ENCODE assay signal across 14 cellular contexts in genomic region chr14:102213984-102214658, GRCh38.
A peak's percentile ranks its signal among the peaks of the same experiment; 100 is the strongest.
DNase-seq lines count a peak whose midpoint lies in the region; ATAC-seq, FAIRE-seq and TF ChIP-seq lines count a peak whose summit lies in the region.
"Had no signal": no experiment of that assay in that cellular context is flagged by ENCODE, and none has a peak within 500 bp of the region (broad histone marks: within the 10 kb centered on the region; RNA-seq: fewer than 3 reads in every experiment).

No MANE protein-coding gene starts in this region.

- DNase-seq in A673 (ENCODE audit: low spot score): no peak
- no peak for DNase-seq in GM23248
- peak; percentile 41 for DNase-seq in SK-MEL-5 (ENCODE audit: low read depth, low spot score)
- peak; percentile 63 for DNase-seq in kidney
- no peak for DNase-seq in AG08396 (ENCODE audit: low spot score)
- no peak for DNase-seq in body of pancreas
- no peak for DNase-seq in midbrain (lab: John Stamatoyannopoulos, UW)
- DNase-seq: esophagus squamous epithelium; NCI-H1048; stimulated activated CD4-positive, alpha-beta T cell treated with anti-CD3 and anti-CD28 coated beads, Interleukin-2, amount 100 ng/mL, for 48 hours; stimulated activated naive CD4-positive, alpha-beta T cell had no signal

- no peaks in the 10 kb centered on the region for H3K9me3 ChIP-seq in A673 (ENCODE audit: low read depth, low read length, poor library complexity, severe bottlenecking)
- H3K9me3 ChIP-seq in GM23248 (ENCODE audit: low read depth): no peaks in the 10 kb centered on the region
- H3K9me3 ChIP-seq in kidney (ENCODE audit: control insufficient read depth in 1 of 2, low read length in 2 of 2): no peaks in the 10 kb centered on the region
- no peaks in the 10 kb centered on the region for H3K9me3 ChIP-seq in body of pancreas
- H3K9me3 ChIP-seq: BLaER1, esophagus squamous epithelium, HAP-1 had no signal

- CTCF ChIA-PET in A673 (lab: Charles Lee): no interaction called here

- TF ChIP-seq POLR2A in body of pancreas (IDR thresholded peaks at IDR 0.05): no peak

- peaks cover 8% of the 10 kb centered on the region for H3K36me3 ChIP-seq in A673 (ENCODE audit: insufficient read depth, low read length, poor library complexity, severe bottlenecking)
- peaks cover 17% of the 10 kb centered on the region for H3K36me3 ChIP-seq in GM23248 (ENCODE audit: low read depth)
- H3K36me3 ChIP-seq in kidney (ENCODE audit: control insufficient read depth in 1 of 2, insufficient read depth in 2 of 2, low read length in 2 of 2): peaks cover 0 to 4% of the 10 kb centered on the region in 2 donors
- H3K36me3 ChIP-seq in body of pancreas (replicated peaks in 1 of 2; ENCODE audit: insufficient read depth in 1 of 2, low read depth in 2 of 2): no peaks in the 10 kb centered on the region

- no peak overlapping the region for H3K27ac ChIP-seq in A673 (ENCODE audit: low read depth, low read length, poor library complexity, severe bottlenecking)
- peak overlapping the region; percentile 54 for H3K27ac ChIP-seq in GM23248
- H3K27ac ChIP-seq in kidney (ENCODE audit: low read depth in 2 of 2, low read length in 2 of 2): no peak overlapping the region
- no peak overlapping the region for H3K27ac ChIP-seq in body of pancreas
- H3K27ac ChIP-seq: BLaER1, esophagus squamous epithelium had no signal

- BruUV-seq in A673 (replicated peaks; lab: Mats Ljungman, UMichigan): no TSS peak

- no peaks in the 10 kb centered on the region for H4K20me1 ChIP-seq in GM23248 (ENCODE audit: insufficient read depth)

- TF ChIP-seq CTCF in A673 (conservative IDR thresholded peaks at IDR 0.05; ENCODE audit: low read depth, low read length): peak; percentile 34; the same call in 1 of the 2 replicates
- no peak for TF ChIP-seq CTCF in kidney (IDR thresholded peaks at IDR 0.05; ENCODE audit: borderline replicate concordance, extremely low read depth, insufficient read depth)
- TF ChIP-seq CTCF in body of pancreas (IDR thresholded peaks at IDR 0.05): no peak

- peak overlapping the region; percentile 56; the same call in 1 of the 2 replicates for H3K9ac ChIP-seq in GM23248
- no peak overlapping the region for H3K9ac ChIP-seq in kidney (ENCODE audit: low read length in 2 of 2)
- H3K9ac ChIP-seq: BLaER1 had no signal

- H3K27me3 ChIP-seq in A673 (replicated peaks; ENCODE audit: insufficient read depth, low read depth, low read length, poor library complexity) (no peaks in the 10 kb centered on the region), GM23248 (replicated peaks; ENCODE audit: insufficient read depth) (no peaks in the 10 kb centered on the region), body of pancreas (no peaks in the 10 kb centered on the region)
- H3K27me3 ChIP-seq: BLaER1, esophagus squamous epithelium had no signal

- peaks cover 23% of the 10 kb centered on the region for H3F3A ChIP-seq in GM23248 (ENCODE audit: insufficient read depth)

- WGBS in GM23248 (ENCODE audit: low coverage in 1 of 2, low lambda C conversion rate in 2 of 2, missing lambda C conversion rate in 2 of 2), 2 experiments: 95 to 96% methylated on average over 16 to 25 of the region's 25 CpGs
- WGBS in body of pancreas, 2 donors: 90 to 94% methylated on average over 13 to 23 of the region's 25 CpGs

- POLR2A ChIA-PET in A673 (lab: Charles Lee; ENCODE audit: low non-redundant PET): no interaction called here

- in situ Hi-C loops in GM23248 (cut with MboI): no loop called here
- in situ Hi-C loops in SK-MEL-5 (cut with HindIII; ENCODE audit: low pct_unique_long_range_greater_than_20kb, low sequenced_read_pairs): no loop called here

- peaks cover 92% of the 10 kb centered on the region for H3K79me2 ChIP-seq in GM23248 (ENCODE audit: insufficient read depth)

- H3K4me3 ChIP-seq in A673 (ENCODE audit: low read depth, low read length, poor library complexity, severe bottlenecking) (no peak overlapping the region), GM23248 (no peak overlapping the region), kidney (ENCODE audit: low read length in 2 of 2) (no peak overlapping the region), body of pancreas (no peak overlapping the region)
- H3K4me3 ChIP-seq: BLaER1, esophagus squamous epithelium, HAP-1 had no signal

- intact Hi-C loops in A673 (cut with micrococcal nuclease; ENCODE audit: unreplicated experiment): no loop called here
- intact Hi-C loops in kidney (cut with DNase I): no loop called here
- intact Hi-C loops in body of pancreas (cut with DNase I): no loop called here

- no peak overlapping the region for H2AFZ ChIP-seq in GM23248

- no peak overlapping the region for H3K4me2 ChIP-seq in GM23248 (ENCODE audit: unreplicated experiment)

- H3K4me1 ChIP-seq in A673 (ENCODE audit: insufficient read depth, low read length, poor library complexity, severe bottlenecking) (peaks cover 16% of the 10 kb centered on the region), GM23248 (ENCODE audit: insufficient read depth) (peaks cover 15% of the 10 kb centered on the region), kidney (ENCODE audit: control insufficient read depth in 1 of 2, insufficient read depth in 1 of 2, low read depth in 1 of 2, low read length in 2 of 2) (peaks cover 5 to 6% of the 10 kb centered on the region in 2 donors), body of pancreas (no peaks in the 10 kb centered on the region)
- H3K4me1 ChIP-seq: HAP-1 had no signal

- ATAC-seq in body of pancreas (no peak), HG02571 (IDR thresholded peaks at IDR 0.05; ENCODE audit: unreplicated experiment) (no peak)

- FAIRE-seq in kidney (lab: Jason Lieb, UNC): no peak

- H3K9me2 ChIP-seq in GM23248 (ENCODE audit: insufficient read depth): no peaks in the 10 kb centered on the region

Comparison
In these comparisons a context has a peak if more than half of its experiments do, and no peak if none do; other contexts are left out.
1. DNase-seq: peak in SK-MEL-5 (single experiment) and kidney (single experiment); none in A673 (single experiment), GM23248 (single experiment), AG08396 (single experiment), body of pancreas (0 of 4) and midbrain (single experiment).